ENCODE assay signal across 9 cellular contexts in the genomic region with DNA sequence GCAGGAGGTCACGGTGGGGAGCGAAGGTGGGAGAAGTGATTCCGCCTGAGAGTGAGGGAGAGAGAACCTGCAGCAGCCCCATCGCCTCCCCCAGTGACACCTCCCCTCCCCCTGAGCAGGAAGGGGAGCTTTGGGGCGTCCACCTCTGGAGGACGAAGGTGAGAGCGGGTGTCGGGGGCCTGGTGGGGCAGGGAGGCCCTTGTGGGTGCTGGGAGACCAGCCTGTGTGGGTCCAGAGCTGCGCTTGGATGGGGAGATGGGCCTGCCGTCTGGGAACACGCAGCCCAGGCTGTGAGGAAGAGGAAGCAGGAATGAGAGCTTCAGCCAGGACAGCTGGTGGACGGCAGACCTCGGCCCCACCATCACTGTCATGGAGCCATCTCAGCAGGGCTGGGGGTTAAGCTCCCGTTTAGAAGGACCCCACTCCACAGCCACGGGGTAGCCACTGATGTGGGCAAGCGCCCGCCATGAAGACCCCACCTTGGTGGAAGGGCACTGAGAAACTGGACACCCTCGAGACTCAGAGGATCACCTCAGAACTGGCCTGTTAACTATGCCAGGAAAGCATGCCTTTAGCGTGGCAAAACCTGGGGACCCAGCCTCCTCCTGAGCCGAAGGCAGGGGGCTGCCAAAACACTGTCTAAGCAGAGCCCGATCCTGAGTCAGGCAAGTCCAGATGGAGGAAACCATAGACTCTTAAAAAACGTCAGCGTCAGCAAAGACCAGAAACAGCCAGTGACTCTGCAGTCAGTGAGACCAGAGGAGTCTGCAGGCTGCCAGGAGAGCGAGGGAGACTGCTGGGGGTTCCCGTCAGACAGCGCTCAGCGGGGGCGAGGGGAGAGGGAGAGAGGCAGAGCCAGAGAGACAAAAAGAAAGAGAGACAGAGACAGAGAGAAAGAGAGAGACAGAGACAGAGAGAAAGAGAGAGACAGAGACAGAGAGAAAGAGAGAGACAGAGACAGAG. TPM values are rescaled to one million over a fixed set of nuclear protein-coding genes. Genes with fewer than 3 reads are reported as not detected.
DNase-seq lines count a peak whose midpoint lies in the region; ATAC-seq, FAIRE-seq and TF ChIP-seq lines count a peak whose summit lies in the region.
"Had no signal": no experiment of that assay in that cellular context is flagged by ENCODE, and none has a peak within 500 bp of the region (broad histone marks: within the 10 kb centered on the region; RNA-seq: fewer than 3 reads in every experiment).

No MANE protein-coding gene starts in this region.

- TF ChIP-seq CTCF in AG09309 (IDR thresholded peaks at IDR 0.05; ENCODE audit: control insufficient read depth, insufficient read depth, low read depth, low read length, missing control alignments) (no peak), mammary epithelial cell (conservative IDR thresholded peaks at IDR 0.05 in 1 of 2, IDR thresholded peaks at IDR 0.05 in 1 of 2; ENCODE audit: extremely low read depth in 1 of 2, insufficient read depth in 1 of 2, low read depth in 1 of 2, low read length in 2 of 2) (no peak)

- H4K8ac ChIP-seq in mesendoderm (ENCODE audit: low read depth, low read length), result no peak overlapping the region

- peaks cover 4% of the 10 kb centered on the region for H3K36me3 Mint-ChIP-seq in IgD-negative memory B cell

- peak overlapping the region; percentile 57 to 89 (median 80) for H3K4me3 Mint-ChIP-seq in IgD-negative memory B cell

- no peak overlapping the region for H3K4ac ChIP-seq in mesendoderm (ENCODE audit: low read depth, low read length)

- H3K79me2 ChIP-seq in mammary epithelial cell (ENCODE audit: insufficient read depth, low read length) (no peaks in the 10 kb centered on the region), mesendoderm (ENCODE audit: control insufficient read depth, insufficient read depth, low read length) (no peaks in the 10 kb centered on the region)

- H3K27ac ChIP-seq in mammary epithelial cell (ENCODE audit: insufficient read depth, low read depth, low read length) (no peak overlapping the region), mesendoderm (ENCODE audit: low read depth, low read length) (no peak overlapping the region)

- H2BK120ac ChIP-seq in mesendoderm (ENCODE audit: low read depth, low read length), result no peak overlapping the region

- H3K4me1 Mint-ChIP-seq in IgD-negative memory B cell, result peaks cover 0 to 12% (median 10%) of the 10 kb centered on the region in 3 donors

- H3K27ac Mint-ChIP-seq in IgD-negative memory B cell, result peak overlapping the region; percentile 80 to 96 (median 92)

- H3K79me1 ChIP-seq in mesendoderm (ENCODE audit: low read length), result no peaks in the 10 kb centered on the region

- H3K9me3 Mint-ChIP-seq in IgD-negative memory B cell, result peaks cover 0 to 5% (median 4%) of the 10 kb centered on the region in 3 donors

- H3K36me3 ChIP-seq in mammary epithelial cell (ENCODE audit: insufficient read depth, low read length), result no peaks in the 10 kb centered on the region
- no peaks in the 10 kb centered on the region for H3K36me3 ChIP-seq in mesendoderm (ENCODE audit: control insufficient read depth, insufficient read depth, low read length)

- H3K4me2 ChIP-seq in mammary epithelial cell (ENCODE audit: insufficient read depth, low read depth, low read length), result peak overlapping the region; percentile 86
- no peak overlapping the region for H3K4me2 ChIP-seq in mesendoderm (ENCODE audit: low read length)

- H3K9me3 ChIP-seq in mammary epithelial cell (replicated peaks; ENCODE audit: insufficient read depth, low read length), result no peaks in the 10 kb centered on the region

- H3K27me3 ChIP-seq in mammary epithelial cell (ENCODE audit: insufficient read depth, low read length) (peaks cover 2% of the 10 kb centered on the region), mesendoderm (ENCODE audit: insufficient read depth, low read length, poor library complexity) (no peaks in the 10 kb centered on the region)

- no peak overlapping the region for H2AK5ac ChIP-seq in mesendoderm (ENCODE audit: low read length)

- BruUV-seq in mammary epithelial cell (replicated peaks; lab: Mats Ljungman, UMichigan), result no TSS peak

- peak overlapping the region; percentile 93 for H2AFZ ChIP-seq in mammary epithelial cell (ENCODE audit: low read depth, low read length)

- H3K4me3 ChIP-seq in AG09309 (ENCODE audit: control insufficient read depth, low read depth, low read length) (no peak overlapping the region), mammary epithelial cell (replicated peaks in 1 of 3; ENCODE audit: insufficient read depth in 1 of 3, low read depth in 2 of 3, low read length in 3 of 3) (no peak overlapping the region), mesendoderm (ENCODE audit: low read length) (no peak overlapping the region)

- no peak overlapping the region for H3K18ac ChIP-seq in mesendoderm (ENCODE audit: low read length)

- H4K20me1 ChIP-seq in mammary epithelial cell (ENCODE audit: insufficient read depth, low read length), result no peaks in the 10 kb centered on the region

- peaks cover 5% of the 10 kb centered on the region for H3K27me3 Mint-ChIP-seq in IgD-negative memory B cell

- no peak overlapping the region for H2BK15ac ChIP-seq in mesendoderm (replicated peaks; ENCODE audit: low read depth)

- 72% methylated on average over 16 of the region's 28 CpGs for WGBS in mammary epithelial cell (ENCODE audit: low coverage, missing lambda C conversion rate)
- no CpG with 5 or more reads among the region's 28 CpGs for whole genome bisulfite sequencing in mesendoderm (ENCODE audit: extremely low coverage, insufficient coverage, low lambda C conversion rate)

- ATAC-seq in HG02759 (IDR thresholded peaks at IDR 0.05; ENCODE audit: unreplicated experiment), result no peak

- no peak overlapping the region for H2BK5ac ChIP-seq in mesendoderm (ENCODE audit: low read length)

- CTCF ChIA-PET in mammary epithelial cell (lab: Charles Lee; ENCODE audit: low non-redundant PET), result no interaction called here

- in situ Hi-C loops in mammary epithelial cell (cut with MboI; ENCODE audit: low sequenced_read_pairs in 2 of 2), result no loop called here

- FAIRE-seq in HTR-8/SVneo (lab: Jason Lieb, UNC), result no peak

- H3K4me1 ChIP-seq in mammary epithelial cell (ENCODE audit: insufficient read depth, low read length), result peaks cover 9% of the 10 kb centered on the region
- no peaks in the 10 kb centered on the region for H3K4me1 ChIP-seq in mesendoderm (ENCODE audit: control insufficient read depth, low read depth, low read length)

- no peak overlapping the region for H3K9ac ChIP-seq in mammary epithelial cell (ENCODE audit: insufficient read depth, low read length)
- no peak overlapping the region for H3K9ac ChIP-seq in mesendoderm (ENCODE audit: low read length)

- peak; percentile 18 for DNase-seq in AG09309 (ENCODE audit: low read depth)
- DNase-seq in mammary epithelial cell, result no peak
- DNase-seq in mesendoderm, result peak; percentile 31
- no peak for DNase-seq in effector CD4-positive, alpha-beta T cell
- no peak for DNase-seq in NCI-H2196 treated with DMSO at 0.1 percent for 48 hours (lab: John Stamatoyannopoulos, UW; ENCODE audit: unreplicated experiment)
- no peak for DNase-seq in HTR-8/SVneo (ENCODE audit: insufficient read length, low spot score)

- H3K56ac ChIP-seq in mesendoderm (ENCODE audit: low read length), result peak overlapping the region; percentile 50

- dilution Hi-C loops in mammary epithelial cell (cut with HindIII; ENCODE audit: low sequenced_read_pairs), result no loop called here

- intact Hi-C loops in mammary epithelial cell (cut with micrococcal nuclease), result loop anchor here (5.0 kb wide), 1 partner anchor 210 kb away; no protein-coding TSS in a partner anchor

- no peak overlapping the region for H4K5ac ChIP-seq in mesendoderm (ENCODE audit: low read length)

- no peak overlapping the region for H3K23ac ChIP-seq in mesendoderm (ENCODE audit: low read length)

RNA-seq across cellular contexts. Expression of gene PROZ, which starts 6.4 kb away (rescaled TPM):
- polyA plus RNA-seq in IgD-negative memory B cell (not detected), mammary epithelial cell (not detected)
- not detected for total RNA-seq in mammary epithelial cell
- polyA minus RNA-seq in mammary epithelial cell, result not detected
- not detected for polyA plus RNA-seq in mesendoderm (2013, experiment 1 of 2)
- not detected for polyA plus RNA-seq in mesendoderm (2013, experiment 2 of 2)
- total RNA-seq: subcutaneous adipose tissue had no signal

RNA-seq across cellular contexts. Expression of gene F10, which starts 29.4 kb away (rescaled TPM):
- polyA plus RNA-seq in IgD-negative memory B cell (not detected), mammary epithelial cell (not detected)
- total RNA-seq in mammary epithelial cell, result not detected
- not detected for polyA minus RNA-seq in mammary epithelial cell
- polyA plus RNA-seq in mesendoderm (2013, experiment 1 of 2), result 0.62 TPM
- polyA plus RNA-seq in mesendoderm (2013, experiment 2 of 2), result 0.45 TPM

RNA-seq across cellular contexts. Expression of gene F7, which starts 46.4 kb away (rescaled TPM):
- polyA plus RNA-seq in IgD-negative memory B cell, result not detected
- total RNA-seq in mammary epithelial cell, result not detected
- polyA plus RNA-seq in mammary epithelial cell, result not detected
- not detected for polyA minus RNA-seq in mammary epithelial cell
- polyA plus RNA-seq in mesendoderm (2013, experiment 1 of 2), result 0.20 TPM
- polyA plus RNA-seq in mesendoderm (2013, experiment 2 of 2), result 0.18 TPM

RNA-seq across cellular contexts. Expression of gene PCID2, which starts 56.4 kb away (rescaled TPM):
- 46.0 TPM for polyA plus RNA-seq in IgD-negative memory B cell
- 10 to 100 TPM; 34.7 to 42.0 TPM for total RNA-seq in mammary epithelial cell
- 45.8 TPM for polyA plus RNA-seq in mammary epithelial cell
- 11.8 TPM for polyA minus RNA-seq in mammary epithelial cell
- 54.1 TPM for polyA plus RNA-seq in mesendoderm (2013, experiment 1 of 2)
- polyA plus RNA-seq in mesendoderm (2013, experiment 2 of 2), result 53.2 TPM

RNA-seq across cellular contexts. Expression of gene CUL4A, which starts 57.4 kb away (rescaled TPM):
- polyA plus RNA-seq in IgD-negative memory B cell, result 42.6 TPM
- 100 to 1,000 TPM in 1 of 2 donors, 10 to 100 TPM in 1; 73.5 to 101 TPM for total RNA-seq in mammary epithelial cell
- 50.8 TPM for polyA plus RNA-seq in mammary epithelial cell
- polyA minus RNA-seq in mammary epithelial cell, result 57.6 TPM
- 72.3 TPM for polyA plus RNA-seq in mesendoderm (2013, experiment 1 of 2)
- polyA plus RNA-seq in mesendoderm (2013, experiment 2 of 2), result 73.1 TPM

Comparison
In these comparisons a context has a peak if more than half of its experiments do, and no peak if none do; other contexts are left out.
1. DNase-seq: peak in AG09309 (single experiment) and mesendoderm (single experiment); none in mammary epithelial cell (single experiment), effector CD4-positive, alpha-beta T cell (single experiment), NCI-H2196 treated with DMSO at 0.1 percent for 48 hours (single experiment) and HTR-8/SVneo (single experiment).